Comparison of ENCODE assay signal across 22 cellular contexts in the genomic region with DNA sequence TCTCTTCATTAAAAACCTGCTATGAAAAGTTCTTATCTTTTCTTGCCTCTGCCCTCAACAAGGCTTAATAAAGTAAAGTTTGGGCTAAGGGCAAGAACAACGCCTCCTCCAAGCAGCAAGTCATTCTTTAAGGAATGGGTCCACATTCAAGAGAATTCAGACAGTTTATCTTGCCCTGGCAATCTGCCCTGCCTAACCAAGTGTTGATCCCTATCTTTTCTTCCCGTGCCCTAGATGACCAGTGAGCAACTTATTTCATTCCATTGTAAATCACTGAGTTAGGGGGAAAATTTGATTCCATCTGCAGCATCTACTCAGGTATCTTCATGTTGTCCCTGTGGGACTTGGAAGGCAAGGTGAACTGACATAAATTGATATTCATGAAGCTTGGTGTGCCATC.
"Had no signal": no experiment of that assay in that cellular context is flagged by ENCODE, and none has a peak within 500 bp of the region (broad histone marks: within the 10 kb centered on the region; RNA-seq: fewer than 3 reads in every experiment).

No MANE protein-coding gene starts in this region.

- H3K9me3 Mint-ChIP-seq: activated naive CD4-positive, alpha-beta T cell treated with anti-CD3 and anti-CD28 coated beads, Interleukin-2, amount 50 U/mL, for 24 hours; activated T-helper 2 cell treated with anti-CD3 and anti-CD28 coated beads, Interferon-gamma antibody, Interleukin-2, Interleukin-4, amounts not matched to agents 10 μg/mL and 5 μg/mL and 100 μg/mL, durations not matched to agents 14 hours and 24 hours and 36 hours; central memory CD8-positive, alpha-beta T cell had no signal

- H3K4me3 Mint-ChIP-seq: activated CD8-positive, alpha-beta T cell treated with anti-CD3 and anti-CD28 coated beads for 36 hours; activated naive CD4-positive, alpha-beta T cell treated with anti-CD3 and anti-CD28 coated beads, Interleukin-2, amount 50 U/mL, for 24 hours; activated T-cell treated with anti-CD3 and anti-CD28 coated beads, Interleukin-2, amount 50 U/mL, for 72 hours; central memory CD8-positive, alpha-beta T cell; T-helper 1 cell treated with Interleukin-12 subunit alpha and Interleukin-12 subunit beta and Interleukin-4 antibody, amounts not matched to agents 30 μg/mL and 1 μg/mL, for 36 hours had no signal

- H2AFZ ChIP-seq: PC-9 had no signal

- H3K27me3 ChIP-seq: body of pancreas had no signal

- H3K4me1 Mint-ChIP-seq: central memory CD8-positive, alpha-beta T cell had no signal

- H3K27ac ChIP-seq: body of pancreas, PC-9 had no signal

- DNase-seq: activated CD4-positive, alpha-beta T cell treated with anti-CD3 and anti-CD28 coated beads for 4 hours; activated CD8-positive, alpha-beta memory T cell treated with anti-CD3 and anti-CD28 coated beads, Interleukin-2, amount 50 U/mL, for 4 hours; activated CD8-positive, alpha-beta T cell treated with anti-CD3 and anti-CD28 coated beads for 36 hours; activated T-cell treated with anti-CD3 and anti-CD28 coated beads, Interleukin-2, amount 50 U/mL, for 72 hours; aorta; body of pancreas; Kasumi-1; KBM-7; NCI-H1092; NCI-H1417; NCI-H1930; NCI-H2107; NCI-H510A treated with DMSO at 0.1 percent for 48 hours; NCI-H69; RPMI8226 had no signal

- ATAC-seq: activated CD4-positive, CD25-positive, alpha-beta regulatory T cell treated with anti-CD3 and anti-CD28 coated beads, Interleukin-2, amount 50 U/mL, for 24 hours; activated CD8-positive, alpha-beta T cell treated with anti-CD3 and anti-CD28 coated beads for 36 hours; activated T-cell treated with anti-CD3 and anti-CD28 coated beads, Interleukin-2, amount 50 U/mL, for 72 hours; body of pancreas; Right ventricle myocardium inferior had no signal

- H3K9me3 ChIP-seq: body of pancreas had no signal

- H3K4me2 ChIP-seq: PC-9 had no signal

- H3K27ac Mint-ChIP-seq: activated CD8-positive, alpha-beta T cell treated with anti-CD3 and anti-CD28 coated beads for 36 hours; activated naive CD4-positive, alpha-beta T cell treated with anti-CD3 and anti-CD28 coated beads, Interleukin-2, amount 50 U/mL, for 24 hours; activated T-cell treated with anti-CD3 and anti-CD28 coated beads, Interleukin-2, amount 50 U/mL, for 72 hours; activated T-helper 2 cell treated with anti-CD3 and anti-CD28 coated beads, Interferon-gamma antibody, Interleukin-2, Interleukin-4, amounts not matched to agents 10 μg/mL and 5 μg/mL and 100 μg/mL, durations not matched to agents 14 hours and 24 hours and 36 hours; T-helper 1 cell treated with Interleukin-12 subunit alpha and Interleukin-12 subunit beta and Interleukin-4 antibody, amounts not matched to agents 30 μg/mL and 1 μg/mL, for 36 hours had no signal

- H3K4me3 ChIP-seq: body of pancreas, PC-9 had no signal

- H3K4me1 ChIP-seq: body of pancreas had no signal
